In the genomic region with DNA sequence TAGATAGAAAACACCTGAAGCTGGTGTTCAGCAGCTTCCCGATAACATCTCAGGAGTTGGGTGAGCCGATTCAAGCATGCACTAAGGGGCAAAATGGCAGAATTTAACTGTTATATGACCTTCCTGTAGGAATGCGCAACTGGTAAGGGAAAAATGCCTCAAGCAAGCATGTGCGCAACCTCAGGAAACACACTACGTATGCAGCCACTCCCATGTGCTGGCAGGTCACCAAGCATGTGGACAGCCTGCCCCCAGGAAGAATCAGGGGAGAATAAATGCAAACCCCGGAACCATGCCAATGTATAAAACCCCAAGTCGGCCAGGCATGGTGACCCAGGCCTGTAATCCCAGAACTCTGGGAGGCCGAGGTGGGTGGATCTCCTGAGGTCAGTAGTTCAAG, we compare ENCODE assay signal across 7 cellular contexts.
"Had no signal": no experiment of that assay in that cellular context is flagged by ENCODE, and none has a peak within 500 bp of the region (broad histone marks: within the 10 kb centered on the region; RNA-seq: fewer than 3 reads in every experiment).

No MANE protein-coding gene starts in this region.

- ATAC-seq: K562 had no signal

- FAIRE-seq: HTR-8/SVneo, K562 had no signal

- DNase-seq: GM23248, GOT3, H7, KG1 had no signal

- H3K36me3 ChIP-seq: HAP-1 had no signal

- H2AFZ ChIP-seq: GM23248 had no signal

- H3K9me3 ChIP-seq: HAP-1 had no signal

- H3K4me3 ChIP-seq: GM23248, HAP-1, K562 had no signal

- H3K27ac ChIP-seq: GM23248 had no signal

- H3K9ac ChIP-seq: GM23248 had no signal
